Comparison of ENCODE assay signal across 17 cellular contexts in the genomic region with DNA sequence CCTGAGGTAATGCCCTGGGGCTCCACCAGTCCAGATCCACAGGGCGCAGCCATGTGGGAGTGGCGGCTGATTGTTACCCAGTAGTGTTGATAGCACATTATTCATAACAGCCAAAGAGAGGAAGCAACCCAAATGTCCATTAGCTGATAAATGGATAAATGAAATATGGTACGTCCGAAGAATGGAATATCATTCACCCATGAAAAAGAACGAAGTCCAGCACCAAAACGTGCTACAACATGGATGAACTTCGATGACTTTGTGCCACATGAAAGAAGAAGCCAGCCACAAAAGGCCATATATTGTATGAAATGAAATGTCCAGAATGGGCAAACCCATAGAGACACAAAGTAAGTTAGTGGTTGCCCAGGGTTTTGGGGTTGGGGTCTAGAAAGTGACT. TPM values are rescaled to one million over a fixed set of nuclear protein-coding genes. Genes with fewer than 3 reads are reported as not detected.
"Had no signal": no experiment of that assay in that cellular context is flagged by ENCODE, and none has a peak within 500 bp of the region (broad histone marks: within the 10 kb centered on the region; RNA-seq: fewer than 3 reads in every experiment).

No MANE protein-coding gene starts in this region.

- ATAC-seq: effector memory CD8-positive, alpha-beta T cell; naive thymus-derived CD4-positive, alpha-beta T cell; psoas muscle had no signal

- DNase-seq: activated CD4-positive, alpha-beta T cell treated with anti-CD3 and anti-CD28 coated beads for 48 hours; activated naive CD4-positive, alpha-beta T cell treated with anti-CD3 and anti-CD28 coated beads, Interleukin-2, amount 10 ng/mL, durations not matched to agents 7 days and 5 days; central memory CD4-positive, alpha-beta T cell; cortex of kidney; effector memory CD8-positive, alpha-beta T cell; naive thymus-derived CD4-positive, alpha-beta T cell; psoas muscle; SJCRH30; stimulated activated CD4-positive, alpha-beta T cell treated with anti-CD3 and anti-CD28 coated beads, Interleukin-4, amount 100 ng/mL, for 1 hour; stimulated activated CD8-positive, alpha-beta memory T cell treated with anti-CD3 and anti-CD28 coated beads, Interleukin-4, amount 100 ng/mL, for 48 hours; T-helper 1 cell had no signal

- H3K4me3 Mint-ChIP-seq: activated naive CD4-positive, alpha-beta T cell treated with anti-CD3 and anti-CD28 coated beads, Interleukin-2, amount 10 ng/mL, durations not matched to agents 7 days and 5 days; effector memory CD8-positive, alpha-beta T cell; naive thymus-derived CD4-positive, alpha-beta T cell; stimulated activated naive CD8-positive, alpha-beta T cell treated with anti-CD3 and anti-CD28 coated beads, Interleukin-15, Interleukin-2, amounts not matched to agents 100 ng/mL and 50 ng/mL, for 24 hours; WTC11 had no signal

- H3K27me3 ChIP-seq: gastroesophageal sphincter, SJCRH30, tibial nerve had no signal

- H3K4me3 ChIP-seq: psoas muscle, SJCRH30, tibial nerve had no signal

- H3K36me3 ChIP-seq: neutrophil, SJCRH30 had no signal

- H3K27ac Mint-ChIP-seq: activated naive CD4-positive, alpha-beta T cell treated with anti-CD3 and anti-CD28 coated beads, Interleukin-2, amount 10 ng/mL, durations not matched to agents 7 days and 5 days; activated T-helper 2 cell treated with anti-CD3 and anti-CD28 coated beads, Interferon-gamma antibody, Interleukin-2, Interleukin-4, amounts not matched to agents 10 μg/mL and 5 μg/mL and 100 μg/mL, durations not matched to agents 14 hours and 24 hours and 36 hours; effector memory CD8-positive, alpha-beta T cell; stimulated activated naive CD8-positive, alpha-beta T cell treated with anti-CD3 and anti-CD28 coated beads, Interleukin-15, Interleukin-2, amounts not matched to agents 100 ng/mL and 50 ng/mL, for 24 hours; WTC11 had no signal

- H3K9me3 Mint-ChIP-seq: activated naive CD4-positive, alpha-beta T cell treated with anti-CD3 and anti-CD28 coated beads, Interleukin-2, amount 10 ng/mL, durations not matched to agents 7 days and 5 days; activated T-helper 2 cell treated with anti-CD3 and anti-CD28 coated beads, Interferon-gamma antibody, Interleukin-2, Interleukin-4, amounts not matched to agents 10 μg/mL and 5 μg/mL and 100 μg/mL, durations not matched to agents 14 hours and 24 hours and 36 hours; effector memory CD8-positive, alpha-beta T cell; stimulated activated naive CD8-positive, alpha-beta T cell treated with anti-CD3 and anti-CD28 coated beads, Interleukin-15, Interleukin-2, amounts not matched to agents 100 ng/mL and 50 ng/mL, for 24 hours; WTC11 had no signal

- H3K36me3 Mint-ChIP-seq: activated naive CD4-positive, alpha-beta T cell treated with anti-CD3 and anti-CD28 coated beads, Interleukin-2, amount 10 ng/mL, durations not matched to agents 7 days and 5 days; naive thymus-derived CD4-positive, alpha-beta T cell; WTC11 had no signal

- H3K27ac ChIP-seq: neutrophil, psoas muscle, SJCRH30 had no signal

- H3K9me3 ChIP-seq: gastroesophageal sphincter, neutrophil, psoas muscle, SJCRH30, tibial nerve had no signal

RNA-seq across cellular contexts. Expression of gene SMAD6, which starts 6.4 kb away (rescaled TPM):
- polyA plus RNA-seq: naive thymus-derived CD4-positive, alpha-beta T cell had no signal
